ENCODE assay signal across 1 cellular context in genomic region chr6:110566346-110567125, GRCh38.
TF ChIP-seq lines count a peak whose summit lies in the region.

No MANE protein-coding gene starts in this region.

TF ChIP-seq in HepG2, 621 proteins besides CTCF, POLR2A, EP300 and RAD21 (continued from another document and continues in another):
- TF ChIP-seq AHDC1 (CRISPR knock-in tag; IDR thresholded peaks at IDR 0.05; ENCODE audit: borderline replicate concordance), result peak; percentile 71; the same call in 1 of the 2 replicates
- peak; percentile 29; the same call in 1 of the 2 replicates for TF ChIP-seq SKIL (CRISPR knock-in tag; IDR thresholded peaks at IDR 0.05; ENCODE audit: borderline replicate concordance)
- TF ChIP-seq ZNF33B (CRISPR knock-in tag; IDR thresholded peaks at IDR 0.05), result no peak
- no peak for TF ChIP-seq ZBTB8A (CRISPR knock-in tag; IDR thresholded peaks at IDR 0.05; ENCODE audit: borderline replicate concordance, low read depth)
- peak; percentile 54; the same call in 1 of the 2 replicates for TF ChIP-seq CBX5 (CRISPR knock-in tag; IDR thresholded peaks at IDR 0.05; ENCODE audit: borderline replicate concordance)
- peak; percentile 61; the same call in 1 of the 2 replicates for TF ChIP-seq REPIN1 (CRISPR knock-in tag; IDR thresholded peaks at IDR 0.05; ENCODE audit: borderline replicate concordance, low read depth)
- TF ChIP-seq ZSCAN5A (CRISPR knock-in tag; IDR thresholded peaks at IDR 0.05; ENCODE audit: borderline replicate concordance), result peak; percentile 67; the same call in 1 of the 2 replicates
- TF ChIP-seq HINFP (CRISPR knock-in tag; IDR thresholded peaks at IDR 0.05; ENCODE audit: low read depth), result no peak; the same call in 1 of the 2 replicates
- TF ChIP-seq ZFP36L2 (CRISPR knock-in tag; IDR thresholded peaks at IDR 0.05), result no peak
- no peak for TF ChIP-seq YY1 (IDR thresholded peaks at IDR 0.05; ENCODE audit: insufficient read depth, insufficient replicate concordance, low read depth, low read length)
- TF ChIP-seq SOX6 (IDR thresholded peaks at IDR 0.05), result no peak
- peak; percentile 82 for TF ChIP-seq SOX6 (CRISPR knock-in tag; IDR thresholded peaks at IDR 0.05)
- TF ChIP-seq TFDP1 (CRISPR knock-in tag; IDR thresholded peaks at IDR 0.05; ENCODE audit: borderline replicate concordance), result peak; percentile 25; the same call in 1 of the 2 replicates
- no peak for TF ChIP-seq ZNF333 (CRISPR knock-in tag; IDR thresholded peaks at IDR 0.05; ENCODE audit: borderline replicate concordance)
- TF ChIP-seq ZNF263 (CRISPR knock-in tag; IDR thresholded peaks at IDR 0.05), result no peak
- TF ChIP-seq SSRP1 (CRISPR knock-in tag; IDR thresholded peaks at IDR 0.05), result no peak
- TF ChIP-seq SMYD3 (CRISPR knock-in tag; IDR thresholded peaks at IDR 0.05), result peak; percentile 92
- TF ChIP-seq CENPT (CRISPR knock-in tag; IDR thresholded peaks at IDR 0.05; ENCODE audit: low read depth), result no peak
- TF ChIP-seq ZNF891 (CRISPR knock-in tag; IDR thresholded peaks at IDR 0.05), result no peak
- no peak for TF ChIP-seq SIN3A (IDR thresholded peaks at IDR 0.05; ENCODE audit: borderline replicate concordance, low read depth, low read length)
- TF ChIP-seq ZNF337 (CRISPR knock-in tag; IDR thresholded peaks at IDR 0.05; ENCODE audit: borderline replicate concordance, low read depth), result peak; percentile 68; the same call in 1 of the 2 replicates
- no peak for TF ChIP-seq ZNF678 (CRISPR knock-in tag; IDR thresholded peaks at IDR 0.05)
- no peak; the same call in 1 of the 2 replicates for TF ChIP-seq ZNF709 (CRISPR knock-in tag; IDR thresholded peaks at IDR 0.05)
- TF ChIP-seq JARID2 (CRISPR knock-in tag; IDR thresholded peaks at IDR 0.05; ENCODE audit: insufficient replicate concordance), result no peak
- TF ChIP-seq MIER3 (CRISPR knock-in tag; IDR thresholded peaks at IDR 0.05; ENCODE audit: borderline replicate concordance), result peak; percentile 57; the same call in 1 of the 2 replicates
- peak; percentile 49 for TF ChIP-seq ZGPAT (CRISPR knock-in tag; IDR thresholded peaks at IDR 0.05)
- no peak for TF ChIP-seq TCF7 (IDR thresholded peaks at IDR 0.05; ENCODE audit: low read depth)
- TF ChIP-seq NR2F1 (CRISPR knock-in tag; IDR thresholded peaks at IDR 0.05), result 0 out of 4 replicates have a peak, but pooled peaks of 1 of the 2 experiments have one; percentile 19
- no peak for TF ChIP-seq NFYB (CRISPR knock-in tag; IDR thresholded peaks at IDR 0.05)
- no peak for TF ChIP-seq ZNF512 (CRISPR knock-in tag; IDR thresholded peaks at IDR 0.05)
- TF ChIP-seq MAFK (conservative IDR thresholded peaks at IDR 0.05 in 1 of 2, IDR thresholded peaks at IDR 0.05 in 1 of 2; ENCODE audit: low read length in 2 of 2), result no peak
- 0 out of 4 replicates have a peak, but pooled peaks of 1 of the 2 experiments have one; percentile 27 for TF ChIP-seq REST (IDR thresholded peaks at IDR 0.05; ENCODE audit: borderline replicate concordance in 1 of 2, low read depth in 1 of 2, low read length in 2 of 2)
- no peak; the same call in 1 of the 2 replicates for TF ChIP-seq ZNF607 (CRISPR knock-in tag; IDR thresholded peaks at IDR 0.05; ENCODE audit: borderline replicate concordance)
- TF ChIP-seq THRA (CRISPR knock-in tag; IDR thresholded peaks at IDR 0.05; ENCODE audit: borderline replicate concordance), result 0 out of 2 replicates have a peak, but pooled peaks have one; percentile 32
- no peak for TF ChIP-seq DBP (CRISPR knock-in tag; IDR thresholded peaks at IDR 0.05; ENCODE audit: not compliant biosample characterization)
